ENCODE assay signal across 12 cellular contexts in genomic region chr7:54546986-54547314, GRCh38. TPM values are rescaled to one million over a fixed set of nuclear protein-coding genes. Genes with fewer than 3 reads are reported as not detected.
DNase-seq lines count a peak whose midpoint lies in the region; ATAC-seq, FAIRE-seq and TF ChIP-seq lines count a peak whose summit lies in the region.
"Had no signal": no experiment of that assay in that cellular context is flagged by ENCODE, and none has a peak within 500 bp of the region (broad histone marks: within the 10 kb centered on the region; RNA-seq: fewer than 3 reads in every experiment).

No MANE protein-coding gene starts in this region.

- H3K27me3 ChIP-seq in H1 (replicated peaks in 1 of 4; ENCODE audit: control insufficient read depth in 3 of 4, extremely low read depth in 1 of 4, insufficient read depth in 3 of 4, low read length in 3 of 4) (peaks cover 17 to 32% (median 29%) of the 10 kb centered on the region in 4 experiments), neural cell (ENCODE audit: insufficient read depth, low read depth, low read length) (peaks cover 60% of the 10 kb centered on the region), lower lobe of right lung (ENCODE audit: low read depth) (peaks cover 51% of the 10 kb centered on the region)

- no peak overlapping the region for H2BK20ac ChIP-seq in H1 (ENCODE audit: low read length)

- H3K79me2 ChIP-seq in H1 (ENCODE audit: control insufficient read depth in 1 of 2, insufficient read depth in 2 of 2, low read length in 2 of 2) (no peaks in the 10 kb centered on the region), neural cell (replicated peaks; ENCODE audit: insufficient read depth, low read length) (no peaks in the 10 kb centered on the region)

- H3K4me2 ChIP-seq in A549: peak overlapping the region; percentile 95
- H3K4me2 ChIP-seq in H1 (ENCODE audit: insufficient read depth in 1 of 2, low read depth in 2 of 2, low read length in 2 of 2): peak overlapping the region; percentile 73 to 94
- H3K4me2 ChIP-seq in neural cell (ENCODE audit: low read length): peak overlapping the region; percentile 83

- ATAC-seq in A549: no peak
- no peak for ATAC-seq in lower lobe of right lung
- ATAC-seq in HG03442 (IDR thresholded peaks at IDR 0.05; ENCODE audit: unreplicated experiment): no peak
- ATAC-seq in HG02884 (IDR thresholded peaks at IDR 0.05; ENCODE audit: unreplicated experiment): no peak
- ATAC-seq: gastrocnemius medialis, left cardiac atrium had no signal

- no peak overlapping the region for H3K18ac ChIP-seq in H1 (ENCODE audit: extremely low read depth, low read length)

- WGBS in A549 (ENCODE audit: missing lambda C conversion rate): 5% methylated on average over 8 of the region's 15 CpGs
- 3% methylated on average over 8 of the region's 15 CpGs; no CpG with 5 or more reads in 1 of the 2 experiments for WGBS in H1 (ENCODE audit: extremely low coverage in 1 of 2, insufficient coverage in 1 of 2, insufficient read length in 1 of 2, insufficient replicate concordance in 2 of 2, low coverage in 1 of 2, low lambda C conversion rate in 2 of 2, missing lambda C conversion rate in 1 of 2), 2 experiments

- H4K91ac ChIP-seq in H1 (replicated peaks; ENCODE audit: insufficient read length, low read length): no peak overlapping the region

- no peak overlapping the region for H3K9ac ChIP-seq in H1 (replicated peaks in 1 of 4; ENCODE audit: extremely low read depth in 1 of 4, low read depth in 3 of 4, low read length in 3 of 4)
- H3K9ac ChIP-seq in neural cell (ENCODE audit: low read length): peak overlapping the region; percentile 25

- CTCF ChIA-PET in A549 (lab: Yijun Ruan, JAX) (interaction anchor here (0.5 kb wide), 1 partner anchor 115 kb away, joined by 3 read pairs; no protein-coding TSS in a partner anchor), H1 (lab: Charles Lee; ENCODE audit: partially characterized antibody) (interaction anchor here (1.0 to 1.3 kb wide), 2 partner anchors 116 to 156 kb away, joined by 3 to 4 read pairs; no protein-coding TSS in a partner anchor)

- no peak overlapping the region for H3K23ac ChIP-seq in H1 (ENCODE audit: insufficient read length)

- H3K9me2 ChIP-seq in neural cell (ENCODE audit: insufficient read depth, low read length): no peaks in the 10 kb centered on the region

- no peak overlapping the region for H3K27ac ChIP-seq in A549
- no peak overlapping the region for H3K27ac ChIP-seq in H1 (ENCODE audit: low read depth, low read length)
- H3K27ac ChIP-seq in neural cell (ENCODE audit: low read length): no peak overlapping the region
- H3K27ac ChIP-seq in lower lobe of right lung: no peak overlapping the region
- H3K27ac ChIP-seq: gastrocnemius medialis had no signal

- H3K9me3 ChIP-seq in A549 (no peaks in the 10 kb centered on the region), H1 (ENCODE audit: insufficient read depth in 2 of 2, low read depth in 1 of 2, low read length in 1 of 2) (no peaks in the 10 kb centered on the region), neural cell (ENCODE audit: low read length) (no peaks in the 10 kb centered on the region), lower lobe of right lung (no peaks in the 10 kb centered on the region)
- H3K9me3 ChIP-seq: gastrocnemius medialis had no signal

- H3K4me1 ChIP-seq in A549: peaks cover 5% of the 10 kb centered on the region; the same call in 1 of the 3 replicates
- peaks cover 2 to 13% (median 7%) of the 10 kb centered on the region in 4 experiments for H3K4me1 ChIP-seq in H1 (replicated peaks in 1 of 4; ENCODE audit: control insufficient read depth in 3 of 4, insufficient read depth in 4 of 4, low read length in 3 of 4)
- H3K4me1 ChIP-seq in lower lobe of right lung: peaks cover 7% of the 10 kb centered on the region
- H3K4me1 ChIP-seq: gastrocnemius medialis had no signal

- no peak overlapping the region for H2BK120ac ChIP-seq in H1 (replicated peaks; ENCODE audit: low read depth, low read length)

- peaks cover 17% of the 10 kb centered on the region for H3K23me2 ChIP-seq in H1 (ENCODE audit: low read depth, low read length)

- H3K56ac ChIP-seq in H1 (replicated peaks; ENCODE audit: insufficient read length, low read depth, low read length): no peak overlapping the region

- TF ChIP-seq POLR2A in A549 (IDR thresholded peaks at IDR 0.05; ENCODE audit: low read length) (no peak), H1 (IDR thresholded peaks at IDR 0.05; ENCODE audit: control extremely low read depth in 1 of 2, low read depth in 2 of 2, low read length in 2 of 2) (no peak)

- no peak overlapping the region for H2BK12ac ChIP-seq in H1 (ENCODE audit: low read depth, low read length)

- no peak overlapping the region for H4K8ac ChIP-seq in H1 (ENCODE audit: extremely low read depth, insufficient read depth, low read length)

- POLR2A ChIA-PET in A549 (lab: Yijun Ruan, JAX) (no interaction called here), H1 (lab: Charles Lee; ENCODE audit: partially characterized antibody) (interaction anchor here (0.6 kb wide), 1 partner anchor 212 kb away, joined by 3 read pairs; the partner anchor contains the start of gene SEC61G)

- intact Hi-C loops in lower lobe of right lung (cut with DNase I): no loop called here

- H3K36me3 ChIP-seq in H1 (ENCODE audit: control insufficient read depth in 2 of 4, insufficient read depth in 4 of 4, low read length in 3 of 4) (no peaks in the 10 kb centered on the region), neural cell (ENCODE audit: insufficient read depth, low read length) (no peaks in the 10 kb centered on the region), lower lobe of right lung (no peaks in the 10 kb centered on the region)
- H3K36me3 ChIP-seq: gastrocnemius medialis had no signal

- no peak overlapping the region for H3K14ac ChIP-seq in H1 (ENCODE audit: insufficient read length)

- peaks cover 0 to 5% of the 10 kb centered on the region in 2 experiments for H4K20me1 ChIP-seq in H1 (replicated peaks in 1 of 2; ENCODE audit: control insufficient read depth in 1 of 2, insufficient read depth in 2 of 2, low read length in 2 of 2)
- no peaks in the 10 kb centered on the region for H4K20me1 ChIP-seq in neural cell (ENCODE audit: insufficient read depth)

- FAIRE-seq in A549 (lab: Jason Lieb, UNC): no peak
- no peak for FAIRE-seq in H1 (lab: Jason Lieb, UNC)

- H2AFZ ChIP-seq in H1 (ENCODE audit: low read length) (peak overlapping the region; percentile 42; the same call in 1 of the 2 replicates), neural cell (ENCODE audit: low read depth, low read length) (no peak overlapping the region)

- TF ChIP-seq EP300 in A549 (IDR thresholded peaks at IDR 0.05): no peak
- no peak for TF ChIP-seq EP300 in H1 (IDR thresholded peaks at IDR 0.05; ENCODE audit: borderline replicate concordance in 1 of 2, low read depth in 2 of 2, low read length in 2 of 2)
- TF ChIP-seq EP300 in neural cell (conservative IDR thresholded peaks at IDR 0.05; ENCODE audit: poor library complexity, severe bottlenecking): no peak

- H2BK15ac ChIP-seq in H1 (ENCODE audit: low read length): no peak overlapping the region

- H3K79me1 ChIP-seq in H1 (ENCODE audit: low read depth, low read length): no peaks in the 10 kb centered on the region

- H3K4ac ChIP-seq in H1 (replicated peaks; ENCODE audit: insufficient read length, low read depth, low read length): no peak overlapping the region

- TF ChIP-seq RAD21 in A549 (conservative IDR thresholded peaks at IDR 0.05 in 1 of 2, IDR thresholded peaks at IDR 0.05 in 1 of 2): no peak
- TF ChIP-seq RAD21 in H1 (IDR thresholded peaks at IDR 0.05 in 1 of 2, conservative IDR thresholded peaks at IDR 0.05 in 1 of 2; ENCODE audit: low read depth in 2 of 2, low read length in 2 of 2): no peak
- no peak for TF ChIP-seq RAD21 in neural cell (conservative IDR thresholded peaks at IDR 0.05)

- DNase-seq in A549 (ENCODE audit: low read depth in 1 of 2, low spot score in 1 of 2) (no peak), H1 (ENCODE audit: low read depth in 1 of 2, low spot score in 2 of 2) (no peak), lower lobe of right lung (no peak)
- no peak for DNase-seq in activated T-cell treated with anti-CD3 and anti-CD28 coated beads, Interleukin-2, amount 50 U/mL, for 48 hours
- DNase-seq: effector memory CD4-positive, alpha-beta T cell; gastrocnemius medialis; left cardiac atrium had no signal

- no peaks in the 10 kb centered on the region for H3F3A ChIP-seq in neural cell (ENCODE audit: insufficient read depth, low read length, poor library complexity, severe bottlenecking)

- TF ChIP-seq CTCF in A549 (IDR thresholded peaks at IDR 0.05) (no peak), LNCAP (IDR thresholded peaks at IDR 0.05) (peak; percentile 23; the same call in 1 of the 2 replicates), H1 (IDR thresholded peaks at IDR 0.05; ENCODE audit: control extremely low read depth in 1 of 3, insufficient read depth in 1 of 3, low read depth in 1 of 3, low read length in 3 of 3) (no peak), neural cell (IDR thresholded peaks at IDR 0.05; ENCODE audit: poor library complexity, severe bottlenecking) (peak; percentile 24), lower lobe of right lung (IDR thresholded peaks at IDR 0.05) (no peak)

- no peak overlapping the region for H4K5ac ChIP-seq in H1 (ENCODE audit: insufficient read length, low read depth, low read length)

- H3K4me3 ChIP-seq in A549 (peak overlapping the region; percentile 48), H1 (ENCODE audit: extremely low read depth in 1 of 4, insufficient read depth in 2 of 4, low read depth in 3 of 4, low read length in 4 of 4) (peak overlapping the region; percentile 54 to 87 (median 62)), neural cell (ENCODE audit: low read length) (peak overlapping the region; percentile 70), lower lobe of right lung (no peak overlapping the region)

- H2AK5ac ChIP-seq in H1 (ENCODE audit: low read depth, low read length): no peak overlapping the region

- H2BK5ac ChIP-seq in H1 (ENCODE audit: low read depth, low read length): no peak overlapping the region

RNA-seq across cellular contexts. Expression of gene VSTM2A, which starts 4.8 kb away (rescaled TPM):
- polyA plus RNA-seq in A549 (2011; rRNA removed) (not detected in 2 replicates), A549 (2017; fragmentation: RNase III; extraction: RNeasy Plus Mini Kit Qiagen cat#74134 plus additional on column Dnase treatment) (not detected in 3 replicates), H1 (2011; rRNA removed) (0.85 and 1.4 TPM in 2 replicates), neural cell (40.4 and 49.1 TPM in 2 replicates)
- polyA plus RNA-seq in A549 (2012; cell fraction: cytosol; rRNA removed): not detected in 2 replicates
- not detected in 2 replicates for polyA plus RNA-seq in A549 (2012; cell fraction: nucleus; rRNA removed)
- polyA minus RNA-seq in A549 (2011; rRNA and poly(A)+ RNA removed): not detected in 2 replicates
- total RNA-seq in H1 (2021; fragmentation: NEBNext Ultra II Directional; extraction: Animal tissue kit (Norgen Biotek cat#: 25700)): 0.58 and 0.77 TPM in 2 replicates
- 1.5 TPM for polyA plus RNA-seq in H1 (2011; cell fraction: cytosol; rRNA removed)
- 2.1 TPM for polyA plus RNA-seq in H1 (2011; cell fraction: nucleus; rRNA removed)
- polyA plus RNA-seq in H1 (2012, experiment 1 of 2): 1.7 to 2.1 TPM (median 1.8 TPM) in 4 replicates
- polyA plus RNA-seq in H1 (2012, experiment 2 of 2): 0.49 TPM
- polyA plus RNA-seq in H1 (2013, experiment 1 of 2): 0.97 TPM
- polyA plus RNA-seq in H1 (2013, experiment 2 of 2): 0.74 TPM
- polyA minus RNA-seq in H1 (2011; rRNA and poly(A)+ RNA removed): 0.32 and 1.0 TPM in 2 replicates
- polyA minus RNA-seq in H1 (2011; cell fraction: cytosol; rRNA and poly(A)+ RNA removed): not detected
- 0.70 TPM for polyA minus RNA-seq in H1 (2011; cell fraction: nucleus; rRNA and poly(A)+ RNA removed)
- 70.2 and 70.8 TPM in 2 replicates for polyA minus RNA-seq in neural cell
- not detected for total RNA-seq in lower lobe of right lung
- total RNA-seq: gastrocnemius medialis, left cardiac atrium, osteoblast had no signal

Comparison
In these comparisons a context has a peak if more than half of its experiments do, and no peak if none do; other contexts are left out.
1. CTCF ChIP-seq: peak in LNCAP (single experiment) and neural cell (single experiment); none in A549 (single experiment), H1 (0 of 3) and lower lobe of right lung (single experiment).
2. RNA of gene VSTM2A, which starts 4.8 kb away (polyA plus RNA-seq): 40.4 to 49.1 TPM in neural cell; 0.49 to 2.1 TPM in H1 and not detected in A549; every median in the first group is over 10 times any median in the second.
3. Peak in every context shown above with its lines, with median percentiles within 50 percentile points of each other: H3K4me2 ChIP-seq.